ENCODE assay signal across 10 cellular contexts in the genomic region with DNA sequence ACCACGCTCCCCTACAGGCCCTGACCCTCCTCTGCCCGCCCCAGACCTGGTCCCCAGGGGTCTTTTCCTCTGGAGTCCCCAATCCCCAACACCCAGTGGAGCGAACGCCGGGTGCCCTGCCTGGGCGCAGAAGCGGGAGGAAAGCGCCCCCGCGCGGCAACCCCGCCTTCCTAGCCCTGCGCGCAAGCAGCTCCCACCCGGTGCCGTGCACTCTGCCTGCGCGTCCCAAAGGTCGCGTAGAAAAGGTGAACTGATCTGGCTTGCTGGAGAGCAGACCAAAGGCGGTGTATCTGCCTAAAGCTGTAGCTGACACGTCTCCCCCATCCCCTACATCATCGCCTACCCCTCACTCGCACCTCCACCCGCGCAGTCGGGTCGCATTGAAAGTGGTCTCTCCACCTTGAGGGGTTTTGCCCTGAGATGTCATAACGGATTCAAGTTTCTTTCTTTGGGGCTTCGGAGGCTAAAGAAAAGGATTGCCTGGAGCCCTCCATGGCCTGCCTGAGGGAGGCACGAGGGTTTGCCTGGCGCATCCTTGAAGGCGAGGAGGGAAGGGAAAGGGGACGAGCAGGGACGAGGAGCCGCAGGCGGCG. TPM values are rescaled to one million over a fixed set of nuclear protein-coding genes. Genes with fewer than 3 reads are reported as not detected.
DNase-seq lines count a peak whose midpoint lies in the region; ATAC-seq and TF ChIP-seq lines count a peak whose summit lies in the region.
"Had no signal": no experiment of that assay in that cellular context is flagged by ENCODE, and none has a peak within 500 bp of the region (broad histone marks: within the 10 kb centered on the region; RNA-seq: fewer than 3 reads in every experiment).

No MANE protein-coding gene starts in this region.

- peak overlapping the region; percentile 83 for H3K4me3 Mint-ChIP-seq in activated naive CD8-positive, alpha-beta T cell

- no peak for TF ChIP-seq POLR2A in testis (IDR thresholded peaks at IDR 0.05)

- H3K27me3 ChIP-seq in testis = no peaks in the 10 kb centered on the region

- ATAC-seq in left colon (peak; percentile 33), HG02981 (IDR thresholded peaks at IDR 0.05; ENCODE audit: unreplicated experiment) (no peak), omental fat pad (ENCODE audit: low FRiP score) (no peak), GM18861 (IDR thresholded peaks at IDR 0.05; ENCODE audit: unreplicated experiment) (no peak)

- peaks cover 41% of the 10 kb centered on the region for H3K4me1 Mint-ChIP-seq in activated naive CD8-positive, alpha-beta T cell (ENCODE audit: low read depth)

- H3K27ac Mint-ChIP-seq in activated naive CD8-positive, alpha-beta T cell = no peak overlapping the region

- TF ChIP-seq CTCF in testis (IDR thresholded peaks at IDR 0.05) = peak in 2 of 3 experiments; percentile 19 to 36
- TF ChIP-seq CTCF in omental fat pad (IDR thresholded peaks at IDR 0.05) = no peak

- peak overlapping the region in 1 of 2 donors; percentile 3 for H3K4me3 ChIP-seq in testis

- intact Hi-C loops in left colon (cut with DNase I, micrococcal nuclease) (no loop called here), testis (cut with DNase I; ENCODE audit: low total_unique reads) (no loop called here)

- peaks cover 46% of the 10 kb centered on the region for H3K27me3 Mint-ChIP-seq in activated naive CD8-positive, alpha-beta T cell

- H3K9me3 ChIP-seq in testis = no peaks in the 10 kb centered on the region

- no peaks in the 10 kb centered on the region for H3K9me3 Mint-ChIP-seq in activated naive CD8-positive, alpha-beta T cell (ENCODE audit: low read depth)

- WGBS in testis, 2 donors = 4 to 8% methylated on average over 23 to 38 of the region's 38 CpGs

- peaks cover 53% of the 10 kb centered on the region for H3K4me1 ChIP-seq in testis

- DNase-seq in activated T-cell treated with anti-CD3 and anti-CD28 coated beads for 48 hours (ENCODE audit: low read depth) = peak; percentile 64
- DNase-seq in activated T-cell treated with anti-CD3 and anti-CD28 coated beads for 4 hours = no peak
- no peak for DNase-seq in left colon
- DNase-seq in testis = peak; percentile 54
- DNase-seq in omental fat pad (ENCODE audit: low spot score) = no peak

- no peaks in the 10 kb centered on the region for H3K36me3 ChIP-seq in testis (ENCODE audit: low read depth, missing control alignments)
- H3K36me3 ChIP-seq: BLaER1 treated with 17β-estradiol and CSF1 and Interleukin-3, amounts not matched to agents 10 nM and 100 nM had no signal

- no peak overlapping the region for H3K27ac ChIP-seq in testis
- H3K27ac ChIP-seq: BLaER1 treated with 17β-estradiol and CSF1 and Interleukin-3, amounts not matched to agents 10 nM and 100 nM had no signal

- no peaks in the 10 kb centered on the region for H3K36me3 Mint-ChIP-seq in activated naive CD8-positive, alpha-beta T cell

RNA-seq across cellular contexts. Expression of a gene that starts 5.7 kb away (rescaled TPM):
- total RNA-seq in left colon = under 1 TPM in 1 of 2 donors, not detected in 1; 0.31 TPM
- total RNA-seq in testis = 10 to 100 TPM; 12.5 to 46.0 TPM
- 8.5 TPM for polyA plus RNA-seq in testis (ENCODE audit: insufficient read depth, low read depth, low replicate concordance)
- under 1 TPM in 1 of 4 donors, not detected in 3; 0.31 TPM for total RNA-seq in omental fat pad

RNA-seq across cellular contexts. Expression of a gene that starts 52.2 kb away (rescaled TPM):
- not detected for total RNA-seq in left colon
- total RNA-seq in testis = 10 to 100 TPM; 36.5 to 78.8 TPM
- polyA plus RNA-seq in testis (ENCODE audit: insufficient read depth, low read depth, low replicate concordance) = 126 TPM
- not detected for total RNA-seq in omental fat pad
- total RNA-seq: pulmonary artery endothelial cell had no signal

Comparison
In these comparisons a context has a peak if more than half of its experiments do, and no peak if none do; other contexts are left out.
1. DNase-seq: peak in activated T-cell treated with anti-CD3 and anti-CD28 coated beads for 48 hours (single experiment) and testis (single experiment); none in activated T-cell treated with anti-CD3 and anti-CD28 coated beads for 4 hours (single experiment), left colon (0 of 2) and omental fat pad (single experiment).
2. CTCF ChIP-seq: peak in testis (2 of 3); none in omental fat pad (0 of 3).
3. RNA of a gene that starts 5.7 kb away (total RNA-seq): 12.5 to 46.0 TPM in testis; 0.31 TPM in left colon and 0.31 TPM in omental fat pad; every median in the first group is over 10 times any median in the second.
4. RNA of a gene that starts 52.2 kb away (total RNA-seq): 36.5 to 78.8 TPM in testis; not detected in omental fat pad and not detected in left colon; every median in the first group is over 10 times any median in the second.